Comparison of ENCODE assay signal across 1 cellular context in genomic region chr20:63254536-63255384, GRCh38.
TF ChIP-seq lines count a peak whose summit lies in the region.

No MANE protein-coding gene starts in this region.

TF ChIP-seq in GM12878, 131 proteins besides CTCF, POLR2A, EP300 and RAD21:
- no peak for TF ChIP-seq SPI1 (IDR thresholded peaks at IDR 0.05; ENCODE audit: borderline replicate concordance, insufficient read depth, low read depth, low read length)
TF ChIP-seq in GM12878: peak in this region for 0.
